In genomic region chr11:46006418-46007070, GRCh38 we compare ENCODE assay signal across 8 cellular contexts.
DNase-seq lines count a peak whose midpoint lies in the region; ATAC-seq and TF ChIP-seq lines count a peak whose summit lies in the region.

No MANE protein-coding gene starts in this region.

- no peak overlapping the region for H2BK12ac ChIP-seq in trophoblast cell (ENCODE audit: low read length)

- POLR2A ChIA-PET in HEK293T (lab: Yijun Ruan, JAX) = interaction anchor here (0.7 to 2.3 kb wide), 3 partner anchors 23 to 137 kb away, joined by 4 to 9 read pairs (median 5); no protein-coding TSS in a partner anchor

- ATAC-seq in HG02884 (IDR thresholded peaks at IDR 0.05; ENCODE audit: unreplicated experiment) = no peak

- H3K9me2 ChIP-seq in DOHH2 (replicated peaks; ENCODE audit: control insufficient read depth, low read length) = no peaks in the 10 kb centered on the region

- no peak overlapping the region for H3K18ac ChIP-seq in trophoblast cell (ENCODE audit: low read length)

- no peak overlapping the region for H2AK5ac ChIP-seq in trophoblast cell (ENCODE audit: low read length)

- H3K27me3 ChIP-seq in DOHH2 (ENCODE audit: control insufficient read depth, low read length) (no peaks in the 10 kb centered on the region), trophoblast cell (ENCODE audit: insufficient read depth, low read length) (no peaks in the 10 kb centered on the region)

- H3K4me3 ChIP-seq in DOHH2 (ENCODE audit: low read length) (no peak overlapping the region), WI38 (ENCODE audit: low read depth, low read length) (no peak overlapping the region), trophoblast cell (ENCODE audit: low read depth, low read length) (no peak overlapping the region)

- no peak overlapping the region for H4K12ac ChIP-seq in trophoblast cell (ENCODE audit: low read depth, low read length)

- CTCF ChIA-PET in HEK293T (lab: Yijun Ruan, JAX) = interaction anchor here (0.5 to 2.7 kb wide), 10 partner anchors 9 to 134 kb away, joined by 3 to 34 read pairs (median 4); no protein-coding TSS in a partner anchor

- no peak overlapping the region for H3K4ac ChIP-seq in trophoblast cell (ENCODE audit: low read depth, low read length)

- no peak overlapping the region for H3K23ac ChIP-seq in trophoblast cell (ENCODE audit: low read length)

- H4K20me1 ChIP-seq in DOHH2 (ENCODE audit: control insufficient read depth, insufficient read depth, low read depth, low read length) = no peaks in the 10 kb centered on the region

- H3K27ac ChIP-seq in DOHH2 (ENCODE audit: low read depth, low read length) (no peak overlapping the region), trophoblast cell (ENCODE audit: low read depth, low read length) (no peak overlapping the region)

- H2BK5ac ChIP-seq in trophoblast cell (ENCODE audit: low read depth, low read length, poor library complexity) = no peak overlapping the region

- no peak overlapping the region for H3K14ac ChIP-seq in trophoblast cell (ENCODE audit: low read length)

- H4K91ac ChIP-seq in trophoblast cell (ENCODE audit: low read depth, low read length) = no peak overlapping the region

- TF ChIP-seq CTCF in DOHH2 (IDR thresholded peaks at IDR 0.05; ENCODE audit: low read depth, low read length, poor library complexity, severe bottlenecking) (peak; percentile 87), WI38 (IDR thresholded peaks at IDR 0.05; ENCODE audit: low read depth, low read length) (peak; percentile 50)

- H3K9ac ChIP-seq in trophoblast cell (ENCODE audit: low read length) = no peak overlapping the region

- no peak overlapping the region for H2BK120ac ChIP-seq in trophoblast cell (ENCODE audit: insufficient read depth, low read length, poor library complexity)

- H3K79me2 ChIP-seq in DOHH2 (ENCODE audit: control insufficient read depth, low read length) = no peaks in the 10 kb centered on the region
- no peaks in the 10 kb centered on the region for H3K79me2 ChIP-seq in trophoblast cell (ENCODE audit: control insufficient read depth, insufficient read depth, low read length, poor library complexity)

- no CpG with 5 or more reads among the region's 5 CpGs for WGBS in trophoblast cell (ENCODE audit: extremely low coverage, insufficient coverage, insufficient read length)

- H3K9me3 ChIP-seq in DOHH2 (ENCODE audit: control insufficient read depth, insufficient read depth, low read length) = no peaks in the 10 kb centered on the region
- no peaks in the 10 kb centered on the region for H3K9me3 ChIP-seq in trophoblast cell (ENCODE audit: insufficient read depth, low read depth, low read length)

- H2AFZ ChIP-seq in trophoblast cell (ENCODE audit: insufficient read depth, low read length, poor library complexity) = no peak overlapping the region

- H3K4me2 ChIP-seq in DOHH2 (ENCODE audit: low read length) (no peak overlapping the region), trophoblast cell (ENCODE audit: low read length) (no peak overlapping the region)

- H3F3A ChIP-seq in DOHH2 (ENCODE audit: control insufficient read depth, insufficient read depth) = 0 out of 2 replicates have a peak, but pooled peaks cover 2% of the 10 kb centered on the region

- H3K79me1 ChIP-seq in trophoblast cell (ENCODE audit: low read length) = no peaks in the 10 kb centered on the region

- peak; percentile 67 for DNase-seq in HEK293T (ENCODE audit: extremely low spot score)
- peak; percentile 82 for DNase-seq in NCI-H2227 (lab: John Stamatoyannopoulos, UW; ENCODE audit: unreplicated experiment)
- peak; percentile 61 for DNase-seq in glomerular endothelial cell (ENCODE audit: extremely low read depth, low read depth, low spot score)
- DNase-seq in trophoblast cell = peak; percentile 45 to 87
- no peak for DNase-seq in retina

- no peak overlapping the region for H4K8ac ChIP-seq in trophoblast cell (ENCODE audit: low read depth, low read length)

- H3K36me3 ChIP-seq in DOHH2 (ENCODE audit: control insufficient read depth, low read length) = no peaks in the 10 kb centered on the region
- no peaks in the 10 kb centered on the region for H3K36me3 ChIP-seq in trophoblast cell (ENCODE audit: control insufficient read depth in 1 of 2, insufficient read depth in 2 of 2, low read length in 2 of 2)

- peaks cover 4% of the 10 kb centered on the region for H3K4me1 ChIP-seq in DOHH2 (ENCODE audit: control insufficient read depth, low read length)
- no peaks in the 10 kb centered on the region for H3K4me1 ChIP-seq in trophoblast cell (ENCODE audit: control insufficient read depth in 1 of 2, insufficient read depth in 2 of 2, low read length in 2 of 2)

TF ChIP-seq in HEK293T, 16 proteins besides CTCF, POLR2A, EP300 and RAD21:
- TF ChIP-seq FOXM1 (IDR thresholded peaks at IDR 0.05; ENCODE audit: borderline replicate concordance) (no peak), FOXK2 (IDR thresholded peaks at IDR 0.05) (no peak), ELF4 (IDR thresholded peaks at IDR 0.05) (no peak), SUZ12 (IDR thresholded peaks at IDR 0.05) (no peak), TARDBP (IDR thresholded peaks at IDR 0.05) (no peak), HDGF (IDR thresholded peaks at IDR 0.05; ENCODE audit: borderline replicate concordance) (no peak), PKNOX1 (IDR thresholded peaks at IDR 0.05) (no peak), BHLHE40 (IDR thresholded peaks at IDR 0.05; ENCODE audit: borderline replicate concordance) (no peak), FOXA1 (IDR thresholded peaks at IDR 0.05) (no peak), LEF1 (IDR thresholded peaks at IDR 0.05; ENCODE audit: borderline replicate concordance) (no peak), SP1 (IDR thresholded peaks at IDR 0.05) (no peak), ARNT (IDR thresholded peaks at IDR 0.05) (no peak), CTBP1 (IDR thresholded peaks at IDR 0.05; ENCODE audit: borderline replicate concordance) (no peak), L3MBTL2 (conservative IDR thresholded peaks at IDR 0.05) (no peak), ZNF384 (IDR thresholded peaks at IDR 0.05) (no peak), NFRKB (IDR thresholded peaks at IDR 0.05) (no peak)
TF ChIP-seq in HEK293T: peak in this region for 0.
